In genomic region chr21:15496896-15497295, GRCh38 we compare ENCODE assay signal across 31 cellular contexts.
"Had no signal": no experiment of that assay in that cellular context is flagged by ENCODE, and none has a peak within 500 bp of the region (broad histone marks: within the 10 kb centered on the region; RNA-seq: fewer than 3 reads in every experiment).

No MANE protein-coding gene starts in this region.

- H3K4me3 ChIP-seq: coronary artery, esophagus muscularis mucosa, gastroesophageal sphincter, heart right ventricle, left ventricle myocardium inferior, lung, mucosa of descending colon, pancreas, right lobe of liver, thoracic aorta, tibial nerve, upper lobe of left lung, uterus had no signal

- H3K27ac ChIP-seq: coronary artery, esophagus muscularis mucosa, foreskin keratinocyte, gastroesophageal sphincter, heart right ventricle, left ventricle myocardium inferior, neutrophil, pancreas, right lobe of liver, thoracic aorta, tibial nerve, upper lobe of left lung, uterus had no signal

- ATAC-seq: gastroesophageal sphincter; heart right ventricle; left colon; mucosa of descending colon; natural killer cell treated with Interleukin-12 subunit alpha and Interleukin-12 subunit beta and Interleukin-15 and Interleukin-18, amount 100 ng/mL, for 72 hours; pancreas; right lobe of liver; stimulated activated naive B cell treated with anti-CD40 and anti-IgM and Interleukin-4, amounts not matched to agents 10 μg/mL and 1 μg/mL and 100 μg/mL, for 72 hours had no signal

- H3K9me3 ChIP-seq: esophagus muscularis mucosa, gastroesophageal sphincter, heart right ventricle, left ventricle myocardium inferior, mucosa of descending colon, neutrophil, pancreas, right lobe of liver, thoracic aorta, tibial nerve, upper lobe of left lung, uterus had no signal

- H3K36me3 ChIP-seq: esophagus muscularis mucosa, gastroesophageal sphincter, heart right ventricle, left ventricle myocardium inferior, neutrophil, pancreas, right lobe of liver, thoracic aorta, tibial nerve, upper lobe of left lung, uterus had no signal

- DNase-seq: dermis blood vessel endothelial cell; effector memory CD4-positive, alpha-beta T cell; foreskin keratinocyte; glutamatergic neuron; heart right ventricle; hypothalamus; immature natural killer cell; islet precursor cell; kidney glomerular epithelial cell; left colon; left ventricle myocardium inferior; mesenchymal stem cell; mucosa of descending colon; naive B cell; pancreas; right lobe of liver; small intestine; stimulated activated CD4-positive, alpha-beta T cell treated with anti-CD3 and anti-CD28 coated beads, Interleukin-15, amount 100 ng/mL, for 24 hours; stimulated activated CD4-positive, alpha-beta T cell treated with anti-CD3 and anti-CD28 coated beads, Interleukin-2, amount 100 ng/mL, for 48 hours; stimulated activated naive B cell treated with anti-CD40 and anti-IgM and Interleukin-4, amounts not matched to agents 10 μg/mL and 1 μg/mL and 100 μg/mL, for 72 hours; upper lobe of left lung; uterus had no signal

- FAIRE-seq: endothelial cell of umbilical vein, pancreas, small intestine had no signal

- H3K27me3 ChIP-seq: esophagus muscularis mucosa, foreskin keratinocyte, gastroesophageal sphincter, heart right ventricle, neutrophil, pancreas, right lobe of liver, tibial nerve, upper lobe of left lung, uterus had no signal

- H3K4me1 ChIP-seq: esophagus muscularis mucosa, gastroesophageal sphincter, left ventricle myocardium inferior, pancreas, right lobe of liver, tibial nerve, upper lobe of left lung, uterus had no signal
